1 cellular context compared by ENCODE assay signal in genomic region chr7:129831424-129832058, GRCh38.
A peak's percentile ranks its signal among the peaks of the same experiment; 100 is the strongest.
TF ChIP-seq lines count a peak whose summit lies in the region.

No MANE protein-coding gene starts in this region.

TF ChIP-seq in HEK293, 187 proteins besides CTCF, POLR2A, EP300 and RAD21 (continued from another document):
- TF ChIP-seq INSM2 (tag by site-specific recombination; IDR thresholded peaks at IDR 0.05) = peak; percentile 75
